In the genomic region with DNA sequence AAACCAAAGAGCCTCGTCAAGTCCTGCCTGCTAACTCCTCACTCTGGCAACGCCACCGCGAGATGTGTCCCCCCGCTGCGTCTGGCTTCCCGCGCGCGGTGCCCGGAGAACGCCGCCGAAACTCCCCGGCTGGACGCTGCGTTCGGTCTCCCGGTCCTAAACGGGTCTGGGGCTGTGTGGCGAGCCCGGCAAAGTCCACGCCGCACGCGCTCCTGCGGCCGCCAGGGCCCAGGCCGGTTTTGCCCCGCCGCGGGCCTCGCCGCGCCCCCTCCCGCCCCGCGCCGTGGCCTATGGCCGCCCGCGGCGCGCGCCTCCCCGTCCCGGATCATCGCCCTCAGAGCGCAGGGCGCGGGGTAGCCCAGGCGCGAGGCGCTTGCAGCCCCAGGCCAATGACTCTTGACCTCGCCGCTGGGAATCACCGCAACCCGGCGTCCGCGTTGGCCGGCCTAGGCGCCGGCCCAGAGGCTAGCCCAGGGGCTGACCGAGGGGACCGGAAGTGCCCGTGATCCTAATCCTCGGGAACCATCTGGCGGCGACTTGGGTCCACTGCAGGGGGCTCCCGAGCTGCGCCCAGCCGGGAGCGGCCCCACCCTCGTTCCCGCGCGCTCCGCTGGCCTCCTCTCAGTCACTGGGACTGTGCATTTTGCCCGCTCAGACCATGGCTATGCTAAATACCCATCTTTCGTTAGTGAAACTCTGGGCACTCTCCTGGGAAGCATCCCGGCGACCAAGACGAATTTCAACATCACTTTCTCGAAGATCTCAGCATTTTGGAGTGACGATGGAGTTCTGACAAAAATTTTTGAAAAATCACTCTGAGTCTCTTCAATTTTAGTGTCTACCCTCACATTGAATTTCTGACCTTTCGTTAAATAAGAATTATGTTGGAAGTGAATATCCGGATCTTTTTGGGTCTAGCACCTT, we compare ENCODE assay signal across 8 cellular contexts. TPM values are rescaled to one million over a fixed set of nuclear protein-coding genes. Genes with fewer than 3 reads are reported as not detected.
DNase-seq lines count a peak whose midpoint lies in the region; ATAC-seq and TF ChIP-seq lines count a peak whose summit lies in the region.

A gene (minus strand): TSS at position 214 of the 924 bp plus-strand sequence. CDS start 266 bp downstream, outside the sequence.

- H3K4me3 ChIP-seq in Caco-2 (ENCODE audit: low read depth, low read length) (peak within 1 kb of the TSS; percentile 63), iPS-11a (ENCODE audit: low read depth, low read length) (peak within 1 kb of the TSS; percentile 70)

- in situ Hi-C loops in T47D (cut with HindIII; ENCODE audit: low pct_unique_long_range_greater_than_20kb, low sequenced_read_pairs): no loop called here

- no TSS peak for BruUV-seq in Caco-2 (replicated peaks; lab: Mats Ljungman, UMichigan)

- peaks cover 5% of the 10 kb centered on the region for H3K36me3 Mint-ChIP-seq in Caco-2 (ENCODE audit: insufficient read depth, unreplicated experiment)

- intact Hi-C loops in Caco-2 (cut with micrococcal nuclease; ENCODE audit: unreplicated experiment): loop anchor here (1.0 to 2.0 kb wide), 7 partner anchors 12 to 477 kb away; a partner anchor contains a TSS

- peak within 1 kb of the TSS; percentile 96 for H3K4me3 Mint-ChIP-seq in Caco-2 (ENCODE audit: unreplicated experiment)

- no peaks in the 10 kb centered on the region for H3K27me3 Mint-ChIP-seq in Caco-2 (ENCODE audit: insufficient read depth, unreplicated experiment)

- CTCF ChIA-PET in Caco-2 (lab: Charles Lee): interaction anchor here (0.6 kb wide), 1 partner anchor 280 kb away, joined by 3 read pairs; no protein-coding TSS in a partner anchor

- no peaks in the 10 kb centered on the region for H3K36me3 ChIP-seq in Caco-2 (ENCODE audit: control insufficient read depth, insufficient read depth, low read length)

- no peaks in the 10 kb centered on the region for H3K4me1 ChIP-seq in Caco-2

- POLR2A ChIA-PET in Caco-2 (lab: Charles Lee): no interaction called here

- DNase-seq in Caco-2 (peak; percentile 87 to 90), HK-2 (ENCODE audit: unreplicated experiment) (peak; percentile 88), NOMO-1 treated with DMSO at 0.1 percent for 48 hours (lab: John Stamatoyannopoulos, UW; ENCODE audit: unreplicated experiment) (peak; percentile 39), T47D (ENCODE audit: low read depth in 1 of 2, low spot score in 1 of 2) (peak; percentile 37 to 63), retina (peak; percentile 93), MV-4-11 (lab: John Stamatoyannopoulos, UW) (no peak)

- peak; percentile 63 for ATAC-seq in GM19351 (IDR thresholded peaks at IDR 0.05; ENCODE audit: unreplicated experiment)

- H3K27ac Mint-ChIP-seq in Caco-2 (ENCODE audit: unreplicated experiment): peak within 1 kb of the TSS; percentile 82

- peak; percentile 69 to 83 for TF ChIP-seq CTCF in Caco-2 (IDR thresholded peaks at IDR 0.05; ENCODE audit: insufficient read depth in 1 of 2, low read depth in 1 of 2, low read length in 1 of 2, severe bottlenecking in 1 of 2, unreplicated experiment in 1 of 2)

- H3K9me3 ChIP-seq in Caco-2: no peaks in the 10 kb centered on the region

- H3K9me3 Mint-ChIP-seq in Caco-2 (ENCODE audit: unreplicated experiment): no peaks in the 10 kb centered on the region

- H3K27me3 ChIP-seq in Caco-2 (replicated peaks; ENCODE audit: control insufficient read depth, insufficient read depth, low read length): no peaks in the 10 kb centered on the region

- H3K4me1 Mint-ChIP-seq in Caco-2 (ENCODE audit: low read depth, unreplicated experiment): peaks cover 7% of the 10 kb centered on the region

RNA-seq across cellular contexts. Expression of the gene that starts here (rescaled TPM):
- 8.4 and 10.5 TPM in 2 replicates for total RNA-seq in Caco-2 (2022)
